In genomic region chr22:43343262-43343988, GRCh38 we compare ENCODE assay signal across 8 cellular contexts. TPM values are rescaled to one million over a fixed set of nuclear protein-coding genes. Genes with fewer than 3 reads are reported as not detected.
DNase-seq lines count a peak whose midpoint lies in the region; ATAC-seq and TF ChIP-seq lines count a peak whose summit lies in the region.

Gene SCUBE1, minus strand, starts transcription at chr22:43343372. Its CDS starts 111 bp downstream, at chr22:43343261.

- DNase-seq in M059J (ENCODE audit: low read depth) (peak; percentile 48), UCSD-AML1 (lab: John Stamatoyannopoulos, UW; ENCODE audit: unreplicated experiment) (peak; percentile 55), cerebellar cortex (ENCODE audit: low spot score) (peak; percentile 38), right lobe of liver (peak; percentile 66 to 74 (median 70))
- DNase-seq in stimulated activated CD8-positive, alpha-beta memory T cell treated with anti-CD3 and anti-CD28 coated beads, Interleukin-15, amount 100 ng/mL, for 48 hours (ENCODE audit: low read depth in 2 of 2): peak; percentile 16 to 36

- 4% methylated on average over 17 of the region's 87 CpGs for WGBS in right lobe of liver (ENCODE audit: insufficient coverage, low coverage, low lambda C conversion rate, missing lambda C conversion rate)

- H3K9ac ChIP-seq in BLaER1 treated with 17β-estradiol and CSF1 and Interleukin-3, amounts not matched to agents 10 nM and 100 nM: no peak within 1 kb of the TSS; a peak in 1 of 22 replicates

- TF ChIP-seq CTCF in right lobe of liver (IDR thresholded peaks at IDR 0.05): no peak

- H3K9me3 ChIP-seq in BLaER1 treated with 17β-estradiol and CSF1 and Interleukin-3, amounts not matched to agents 10 nM and 100 nM (replicated peaks in 1 of 11): peaks cover 0 to 2% (median 0%) of the 10 kb centered on the region in 11 experiments; a peak in 2 of 22 replicates
- no peaks in the 10 kb centered on the region for H3K9me3 ChIP-seq in right lobe of liver

- H3K36me3 ChIP-seq in BLaER1 treated with 17β-estradiol and CSF1 and Interleukin-3, amounts not matched to agents 10 nM and 100 nM: no peaks in the 10 kb centered on the region
- H3K36me3 ChIP-seq in right lobe of liver: no peaks in the 10 kb centered on the region

- H3K27ac ChIP-seq in BLaER1 treated with 17β-estradiol and CSF1 and Interleukin-3, amounts not matched to agents 10 nM and 100 nM: 0 out of 22 replicates have a peak within 1 kb of the TSS, but pooled peaks of 1 of the 11 experiments have one; percentile 7
- no peak within 1 kb of the TSS for H3K27ac ChIP-seq in right lobe of liver

- H3K4me1 ChIP-seq in BLaER1 treated with 17β-estradiol and CSF1 and Interleukin-3, amounts not matched to agents 10 nM and 100 nM: peaks cover 23 to 55% (median 43%) of the 10 kb centered on the region in 10 experiments
- peaks cover 0 to 25% (median 12%) of the 10 kb centered on the region in 4 donors for H3K4me1 ChIP-seq in right lobe of liver

- intact Hi-C loops in right lobe of liver (cut with DNase I): loop anchor here (5.0 to 10.0 kb wide), 2 partner anchors 69 to 111 kb away; no protein-coding TSS in a partner anchor

- H3K4me3 ChIP-seq in BLaER1 treated with 17β-estradiol and CSF1 and Interleukin-3, amounts not matched to agents 10 nM and 100 nM: peak within 1 kb of the TSS in 4 of 10 experiments; percentile 19 to 48 (median 27); a peak in 6 of 20 replicates
- peak within 1 kb of the TSS in 1 of 3 donors; percentile 12 for H3K4me3 ChIP-seq in right lobe of liver

- peak within 1 kb of the TSS; percentile 12 to 81 (median 53); a peak in 19 of 22 replicates for H3K4me2 ChIP-seq in BLaER1 treated with 17β-estradiol and CSF1 and Interleukin-3, amounts not matched to agents 10 nM and 100 nM

- peaks cover 31 to 41% (median 36%) of the 10 kb centered on the region in 11 experiments for H3K27me3 ChIP-seq in BLaER1 treated with 17β-estradiol and CSF1 and Interleukin-3, amounts not matched to agents 10 nM and 100 nM
- H3K27me3 ChIP-seq in right lobe of liver: no peaks in the 10 kb centered on the region

- ATAC-seq in right lobe of liver (peak; percentile 40 to 72 (median 66)), HG02870 (IDR thresholded peaks at IDR 0.05; ENCODE audit: unreplicated experiment) (no peak), HG03432 (IDR thresholded peaks at IDR 0.05; ENCODE audit: unreplicated experiment) (no peak)

- H4K20me1 ChIP-seq in BLaER1 treated with 17β-estradiol and CSF1 and Interleukin-3, amounts not matched to agents 10 nM and 100 nM: no peaks in the 10 kb centered on the region

- TF ChIP-seq POLR2A in right lobe of liver (IDR thresholded peaks at IDR 0.05): peak; percentile 45

RNA-seq across cellular contexts. Expression of gene SCUBE1, which starts in this region (rescaled TPM):
- 11.5 and 17.4 TPM in 2 replicates for total RNA-seq in M059J (2014; rRNA removed; shearing (Covaris generic))
- 10 to 100 TPM in 1 of 6 experiments, 1 to 10 TPM in 4, under 1 TPM in 1; 0.73 to 11.7 (median 2.7) TPM for total RNA-seq in right lobe of liver

Comparison
In these comparisons a context has a peak if more than half of its experiments do, and no peak if none do; other contexts are left out.
1. ATAC-seq: peak in right lobe of liver (4 of 4); none in HG02870 (single experiment) and HG03432 (single experiment).
2. Peak in every context shown above with its lines, with median percentiles within 50 percentile points of each other: DNase-seq.